In the genomic region with DNA sequence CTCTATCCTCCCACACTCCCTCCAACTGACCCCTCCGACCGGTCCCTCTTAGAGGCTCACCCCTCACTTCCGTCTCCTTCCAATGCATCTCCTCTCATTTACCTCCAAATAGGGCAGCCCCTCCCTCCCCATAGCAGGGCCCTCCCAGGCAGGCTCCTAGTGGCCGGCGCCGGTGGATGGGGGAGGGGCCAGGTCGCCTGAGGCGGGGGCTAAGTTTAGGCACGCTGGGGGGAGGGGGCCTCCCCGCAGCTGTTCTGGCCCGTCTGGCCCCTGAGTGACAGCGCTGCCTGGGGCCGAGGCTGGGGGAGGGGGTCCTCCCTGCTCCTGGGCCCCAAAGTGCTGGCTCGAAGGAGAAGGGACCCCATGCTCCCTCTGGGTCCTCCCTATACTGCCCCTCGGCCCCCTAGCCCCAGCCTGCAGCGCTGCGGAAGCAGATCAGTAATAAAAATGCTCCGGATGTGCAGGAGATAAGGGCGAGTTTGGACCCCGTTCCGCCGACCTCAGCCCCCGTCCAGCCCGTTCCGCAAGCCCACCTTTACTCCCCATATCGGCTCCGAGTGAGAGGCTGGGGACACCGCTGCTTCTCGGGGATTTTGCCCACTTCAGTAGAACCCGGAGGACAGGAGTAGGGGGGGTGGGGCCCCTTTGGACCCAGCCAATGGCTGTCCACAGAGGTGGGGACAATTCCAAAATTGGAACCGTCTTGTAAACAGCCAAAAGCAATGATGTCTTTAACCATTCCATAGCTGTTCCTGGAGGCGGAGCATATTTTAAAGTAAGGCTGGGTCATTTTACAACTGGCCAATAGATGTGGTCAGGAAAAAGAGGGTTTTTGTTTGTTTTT, we compare ENCODE assay signal across 1 cellular context.
A peak's percentile ranks its signal among the peaks of the same experiment; 100 is the strongest.
TF ChIP-seq lines count a peak whose summit lies in the region.

No MANE protein-coding gene starts in this region.

TF ChIP-seq in GM12878, 131 proteins besides CTCF, POLR2A, EP300 and RAD21 (continued from another document):
- TF ChIP-seq, protein P1, sequence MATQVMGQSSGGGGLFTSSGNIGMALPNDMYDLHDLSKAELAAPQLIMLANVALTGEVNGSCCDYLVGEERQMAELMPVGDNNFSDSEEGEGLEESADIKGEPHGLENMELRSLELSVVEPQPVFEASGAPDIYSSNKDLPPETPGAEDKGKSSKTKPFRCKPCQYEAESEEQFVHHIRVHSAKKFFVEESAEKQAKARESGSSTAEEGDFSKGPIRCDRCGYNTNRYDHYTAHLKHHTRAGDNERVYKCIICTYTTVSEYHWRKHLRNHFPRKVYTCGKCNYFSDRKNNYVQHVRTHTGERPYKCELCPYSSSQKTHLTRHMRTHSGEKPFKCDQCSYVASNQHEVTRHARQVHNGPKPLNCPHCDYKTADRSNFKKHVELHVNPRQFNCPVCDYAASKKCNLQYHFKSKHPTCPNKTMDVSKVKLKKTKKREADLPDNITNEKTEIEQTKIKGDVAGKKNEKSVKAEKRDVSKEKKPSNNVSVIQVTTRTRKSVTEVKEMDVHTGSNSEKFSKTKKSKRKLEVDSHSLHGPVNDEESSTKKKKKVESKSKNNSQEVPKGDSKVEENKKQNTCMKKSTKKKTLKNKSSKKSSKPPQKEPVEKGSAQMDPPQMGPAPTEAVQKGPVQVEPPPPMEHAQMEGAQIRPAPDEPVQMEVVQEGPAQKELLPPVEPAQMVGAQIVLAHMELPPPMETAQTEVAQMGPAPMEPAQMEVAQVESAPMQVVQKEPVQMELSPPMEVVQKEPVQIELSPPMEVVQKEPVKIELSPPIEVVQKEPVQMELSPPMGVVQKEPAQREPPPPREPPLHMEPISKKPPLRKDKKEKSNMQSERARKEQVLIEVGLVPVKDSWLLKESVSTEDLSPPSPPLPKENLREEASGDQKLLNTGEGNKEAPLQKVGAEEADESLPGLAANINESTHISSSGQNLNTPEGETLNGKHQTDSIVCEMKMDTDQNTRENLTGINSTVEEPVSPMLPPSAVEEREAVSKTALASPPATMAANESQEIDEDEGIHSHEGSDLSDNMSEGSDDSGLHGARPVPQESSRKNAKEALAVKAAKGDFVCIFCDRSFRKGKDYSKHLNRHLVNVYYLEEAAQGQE (IDR thresholded peaks at IDR 0.05; ENCODE audit: low read depth, low read length), result no peak
- TF ChIP-seq FOS (IDR thresholded peaks at IDR 0.05; ENCODE audit: borderline replicate concordance, extremely low read depth, insufficient read length) (no peak), ZNF24 (IDR thresholded peaks at IDR 0.05) (no peak), IRF4 (IDR thresholded peaks at IDR 0.05; ENCODE audit: low read depth, low read length) (no peak), ZNF384 (IDR thresholded peaks at IDR 0.05; ENCODE audit: borderline replicate concordance, low read depth, low read length) (no peak), RUNX3 (IDR thresholded peaks at IDR 0.05; ENCODE audit: low read length) (no peak), IKZF1 (conservative IDR thresholded peaks at IDR 0.05) (peak; percentile 25; the same call in 1 of the 2 replicates), TCF3 (IDR thresholded peaks at IDR 0.05; ENCODE audit: borderline replicate concordance, insufficient read depth, low read depth, low read length) (no peak), DPF2 (IDR thresholded peaks at IDR 0.05) (peak; percentile 46; the same call in 1 of the 2 replicates), STAT3 (IDR thresholded peaks at IDR 0.05; ENCODE audit: low read depth, low read length) (no peak), CHD4 (IDR thresholded peaks at IDR 0.05) (no peak), RB1 (IDR thresholded peaks at IDR 0.05; ENCODE audit: borderline replicate concordance) (no peak), TCF7 (IDR thresholded peaks at IDR 0.05; ENCODE audit: borderline replicate concordance) (no peak)
- TF ChIP-seq, protein P2, sequence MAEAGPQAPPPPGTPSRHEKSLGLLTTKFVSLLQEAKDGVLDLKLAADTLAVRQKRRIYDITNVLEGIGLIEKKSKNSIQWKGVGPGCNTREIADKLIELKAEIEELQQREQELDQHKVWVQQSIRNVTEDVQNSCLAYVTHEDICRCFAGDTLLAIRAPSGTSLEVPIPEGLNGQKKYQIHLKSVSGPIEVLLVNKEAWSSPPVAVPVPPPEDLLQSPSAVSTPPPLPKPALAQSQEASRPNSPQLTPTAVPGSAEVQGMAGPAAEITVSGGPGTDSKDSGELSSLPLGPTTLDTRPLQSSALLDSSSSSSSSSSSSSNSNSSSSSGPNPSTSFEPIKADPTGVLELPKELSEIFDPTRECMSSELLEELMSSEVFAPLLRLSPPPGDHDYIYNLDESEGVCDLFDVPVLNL (IDR thresholded peaks at IDR 0.05; ENCODE audit: low read depth, low read length), result no peak
